ENCODE assay signal across 12 cellular contexts in the genomic region with DNA sequence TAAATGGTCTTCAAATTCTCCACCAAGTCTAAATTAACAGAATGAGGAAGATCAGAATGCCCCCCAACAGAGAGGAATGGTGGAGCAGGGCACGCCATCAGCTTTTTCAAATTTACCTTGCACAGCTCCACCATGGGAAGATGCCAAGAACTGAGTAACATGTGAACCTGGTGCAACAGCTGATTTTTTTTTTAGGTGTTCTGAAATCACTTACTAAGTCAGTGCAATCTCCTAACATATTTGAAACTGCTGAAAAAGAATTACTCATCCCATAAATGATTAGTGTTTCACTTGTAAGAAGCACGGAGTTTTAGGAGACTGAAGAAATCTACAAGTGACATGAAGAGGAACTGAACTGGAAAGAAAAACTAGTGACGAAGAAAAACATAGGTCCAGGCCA. TPM values are rescaled to one million over a fixed set of nuclear protein-coding genes. Genes with fewer than 3 reads are reported as not detected.
A peak's percentile ranks its signal among the peaks of the same experiment; 100 is the strongest.
DNase-seq lines count a peak whose midpoint lies in the region; ATAC-seq and TF ChIP-seq lines count a peak whose summit lies in the region.
"Had no signal": no experiment of that assay in that cellular context is flagged by ENCODE, and none has a peak within 500 bp of the region (broad histone marks: within the 10 kb centered on the region; RNA-seq: fewer than 3 reads in every experiment).

No MANE protein-coding gene starts in this region.

- H3K9me3 ChIP-seq in breast epithelium (no peaks in the 10 kb centered on the region), thyroid gland (no peaks in the 10 kb centered on the region), suprapubic skin (no peaks in the 10 kb centered on the region)
- H3K9me3 ChIP-seq: BE2C had no signal

- POLR2A ChIA-PET in MCF 10A (lab: Yijun Ruan, JAX), result interaction anchor here (0.8 to 2.2 kb wide), 7 partner anchors 13 to 423 kb away, joined by 3 to 18 read pairs (median 5); no protein-coding TSS in a partner anchor

- H3K4me1 Mint-ChIP-seq in MCF 10A (ENCODE audit: insufficient read depth, unreplicated experiment), result peaks cover 47% of the 10 kb centered on the region
- peaks cover 47% of the 10 kb centered on the region for H3K4me1 Mint-ChIP-seq in activated T-helper 17 cell treated with anti-CD3 and anti-CD28 coated beads, Interleukin-2, amount 50 U/mL, for 72 hours

- no peaks in the 10 kb centered on the region for H3K27me3 ChIP-seq in breast epithelium
- no peaks in the 10 kb centered on the region for H3K27me3 ChIP-seq in thyroid gland
- no peaks in the 10 kb centered on the region for H3K27me3 ChIP-seq in suprapubic skin
- H3K27me3 ChIP-seq: BE2C had no signal

- BruUV-seq in MCF 10A (replicated peaks; lab: Mats Ljungman, UMichigan), result no TSS peak

- no peaks in the 10 kb centered on the region for H3K27me3 Mint-ChIP-seq in MCF 10A (ENCODE audit: insufficient read depth, unreplicated experiment)
- H3K27me3 Mint-ChIP-seq in activated T-helper 17 cell treated with anti-CD3 and anti-CD28 coated beads, Interleukin-2, amount 50 U/mL, for 72 hours, result no peaks in the 10 kb centered on the region

- H3K36me3 ChIP-seq in breast epithelium (no peaks in the 10 kb centered on the region), thyroid gland (no peaks in the 10 kb centered on the region), suprapubic skin (no peaks in the 10 kb centered on the region)

- CTCF ChIA-PET in MCF 10A (lab: Yijun Ruan, JAX), result interaction anchor here (0.6 to 0.7 kb wide), 3 partner anchors 93 to 201 kb away, joined by 3 to 4 read pairs (median 3); no protein-coding TSS in a partner anchor

- H3K4me1 ChIP-seq in breast epithelium (peaks cover 0 to 13% of the 10 kb centered on the region in 2 donors), thyroid gland (peaks cover 65 to 70% of the 10 kb centered on the region in 2 donors), suprapubic skin (peaks cover 73% of the 10 kb centered on the region)
- H3K4me1 ChIP-seq: BE2C had no signal

- TF ChIP-seq CTCF in MCF 10A (IDR thresholded peaks at IDR 0.05; ENCODE audit: unreplicated experiment) (no peak), breast epithelium (IDR thresholded peaks at IDR 0.05) (no peak), thyroid gland (IDR thresholded peaks at IDR 0.05) (no peak), suprapubic skin (IDR thresholded peaks at IDR 0.05) (no peak)

- H3K36me3 Mint-ChIP-seq in MCF 10A (ENCODE audit: insufficient read depth, unreplicated experiment), result peaks cover 19% of the 10 kb centered on the region
- H3K36me3 Mint-ChIP-seq in activated T-helper 17 cell treated with anti-CD3 and anti-CD28 coated beads, Interleukin-2, amount 50 U/mL, for 72 hours (ENCODE audit: low read depth), result peaks cover 21% of the 10 kb centered on the region

- peak; percentile 42 for ATAC-seq in activated T-helper 17 cell treated with anti-CD3 and anti-CD28 coated beads, Interleukin-2, amount 50 U/mL, for 72 hours (replicated peaks)
- ATAC-seq in GM19452 (IDR thresholded peaks at IDR 0.05; ENCODE audit: unreplicated experiment), result no peak

- H3K4me3 ChIP-seq in breast epithelium (no peak overlapping the region), thyroid gland (replicated peaks in 1 of 3) (no peak overlapping the region), suprapubic skin (no peak overlapping the region)

- WGBS in thyroid gland, 2 donors, result 19 to 46% methylated on average over 3 of the region's 3 CpGs
- 67% methylated on average over 3 of the region's 3 CpGs for WGBS in suprapubic skin

- no peak for TF ChIP-seq POLR2A in breast epithelium (IDR thresholded peaks at IDR 0.05)
- no peak for TF ChIP-seq POLR2A in thyroid gland (IDR thresholded peaks at IDR 0.05)
- TF ChIP-seq POLR2A in suprapubic skin (IDR thresholded peaks at IDR 0.05), result no peak

- H3K4me3 Mint-ChIP-seq in MCF 10A (ENCODE audit: unreplicated experiment), result peak overlapping the region; percentile 60
- H3K4me3 Mint-ChIP-seq in activated T-helper 17 cell treated with anti-CD3 and anti-CD28 coated beads, Interleukin-2, amount 50 U/mL, for 72 hours, result peak overlapping the region; percentile 68

- peak; percentile 79 for DNase-seq in MCF 10A (ENCODE audit: unreplicated experiment)
- no peak for DNase-seq in breast epithelium (ENCODE audit: low spot score in 2 of 2)
- DNase-seq in iris pigment epithelial cell (ENCODE audit: low read depth), result peak; percentile 81
- DNase-seq in thyroid gland, result peak; percentile 59 to 64
- DNase-seq in suprapubic skin (ENCODE audit: low spot score in 2 of 2), result no peak
- no peak for DNase-seq in mesenteric fat pad (ENCODE audit: low spot score)
- DNase-seq: activated CD4-positive, alpha-beta T cell treated with anti-CD3 and anti-CD28 coated beads, Interleukin-2, amount 50 U/mL, for 48 hours; BE2C; left cardiac atrium; stimulated activated CD4-positive, alpha-beta T cell treated with anti-CD3 and anti-CD28 coated beads, Interleukin-1b, Interleukin-23, amount 100 ng/mL, for 48 hours had no signal

- intact Hi-C loops in MCF 10A (cut with micrococcal nuclease), result loop anchor here (5.0 to 10.0 kb wide), 2 partner anchors 120 to 203 kb away; no protein-coding TSS in a partner anchor
- intact Hi-C loops in breast epithelium (cut with DNase I; ENCODE audit: low total_unique reads), result loop anchor here (10.0 kb wide), 1 partner anchor 110 kb away; no protein-coding TSS in a partner anchor
- intact Hi-C loops in thyroid gland (cut with DNase I), result no loop called here

- peak overlapping the region; percentile 86 for H3K27ac Mint-ChIP-seq in MCF 10A (ENCODE audit: low read depth, unreplicated experiment)
- peak overlapping the region; percentile 53 for H3K27ac Mint-ChIP-seq in activated T-helper 17 cell treated with anti-CD3 and anti-CD28 coated beads, Interleukin-2, amount 50 U/mL, for 72 hours

- H3K9me3 Mint-ChIP-seq in MCF 10A (ENCODE audit: unreplicated experiment), result no peaks in the 10 kb centered on the region
- no peaks in the 10 kb centered on the region for H3K9me3 Mint-ChIP-seq in activated T-helper 17 cell treated with anti-CD3 and anti-CD28 coated beads, Interleukin-2, amount 50 U/mL, for 72 hours

- H3K27ac ChIP-seq in breast epithelium, result no peak overlapping the region
- peak overlapping the region; percentile 96 to 98 (median 97) for H3K27ac ChIP-seq in thyroid gland
- no peak overlapping the region for H3K27ac ChIP-seq in suprapubic skin

- TF ChIP-seq EP300 in suprapubic skin (IDR thresholded peaks at IDR 0.05), result no peak

RNA-seq across cellular contexts. Expression of a gene that starts 5.1 kb away (rescaled TPM):
- 35.0 and 43.8 TPM in 2 replicates for total RNA-seq in MCF 10A (2022)
- 10 to 100 TPM; 47.5 to 95.7 (median 74.9) TPM for total RNA-seq in breast epithelium
- total RNA-seq in activated T-helper 17 cell treated with anti-CD3 and anti-CD28 coated beads, Interleukin-2, amount 50 U/mL, for 72 hours, result 10 to 100 TPM; 19.3 to 22.3 TPM
- total RNA-seq in thyroid gland, result 100 to 1,000 TPM; 222 to 549 (median 318) TPM
- total RNA-seq in suprapubic skin, result 10 to 100 TPM; 38.6 to 58.9 (median 54.3) TPM
- 62.3 TPM for total RNA-seq in mesenteric fat pad

RNA-seq across cellular contexts. Expression of a gene that starts 52.4 kb away (rescaled TPM):
- not detected in 2 replicates for total RNA-seq in MCF 10A (2022)
- total RNA-seq in breast epithelium, result 1 to 10 TPM in 2 of 3 donors, under 1 TPM in 1; 0.16 to 2.6 (median 2.0) TPM
- not detected for total RNA-seq in activated T-helper 17 cell treated with anti-CD3 and anti-CD28 coated beads, Interleukin-2, amount 50 U/mL, for 72 hours
- 10 to 100 TPM in 1 of 4 donors, 1 to 10 TPM in 1, under 1 TPM in 2; 0.33 to 11.2 (median 1.4) TPM for total RNA-seq in thyroid gland
- under 1 TPM in 2 of 4 donors, not detected in 2; 0.05 to 0.42 TPM for total RNA-seq in suprapubic skin
- 0.32 TPM for total RNA-seq in mesenteric fat pad

Comparison
In these comparisons a context has a peak if more than half of its experiments do, and no peak if none do; other contexts are left out.
1. DNase-seq: peak in MCF 10A (single experiment), iris pigment epithelial cell (single experiment) and thyroid gland (2 of 2); none in breast epithelium (0 of 2), suprapubic skin (0 of 2) and mesenteric fat pad (single experiment).
2. H3K27ac ChIP-seq: peak in thyroid gland (3 of 3); none in breast epithelium (0 of 2) and suprapubic skin (single experiment).